Comparison of ENCODE assay signal across 19 cellular contexts in the genomic region with DNA sequence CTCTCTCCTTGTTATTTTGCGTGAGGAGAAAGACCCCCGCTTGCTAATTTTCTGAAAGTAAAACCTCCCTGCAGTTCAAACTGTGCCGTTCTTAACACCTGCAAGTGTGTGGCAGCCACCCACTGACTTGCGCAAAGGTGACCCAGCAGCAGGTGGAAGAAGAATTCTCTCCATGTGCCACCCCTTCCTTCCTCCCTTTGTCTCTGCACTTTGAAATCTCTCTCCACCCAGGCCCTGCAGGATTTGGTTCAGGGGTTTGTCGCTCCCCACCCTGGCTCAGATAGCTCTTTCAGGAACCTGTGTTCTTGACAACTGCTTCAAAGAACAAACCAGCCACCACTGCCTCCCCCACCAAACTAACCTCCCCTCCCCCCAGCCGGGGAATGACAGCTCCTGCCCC. TPM values are rescaled to one million over a fixed set of nuclear protein-coding genes. Genes with fewer than 3 reads are reported as not detected.
A peak's percentile ranks its signal among the peaks of the same experiment; 100 is the strongest.
DNase-seq lines count a peak whose midpoint lies in the region; ATAC-seq and TF ChIP-seq lines count a peak whose summit lies in the region.
"Had no signal": no experiment of that assay in that cellular context is flagged by ENCODE, and none has a peak within 500 bp of the region (broad histone marks: within the 10 kb centered on the region; RNA-seq: fewer than 3 reads in every experiment).

No MANE protein-coding gene starts in this region.

- POLR2A ChIA-PET in CD8-positive, alpha-beta T cell (lab: Charles Lee): interaction anchor here (0.8 to 1.1 kb wide), 2 partner anchors 39 to 117 kb away, joined by 3 to 4 read pairs; no protein-coding TSS in a partner anchor

- no peak overlapping the region for H3K23ac ChIP-seq in mesendoderm (ENCODE audit: low read length)

- intact Hi-C loops in CD8-positive, alpha-beta T cell (cut with DNase I, micrococcal nuclease): loop anchor here (5.0 kb wide), 2 partner anchors 38 to 197 kb away; no protein-coding TSS in a partner anchor

- H4K8ac ChIP-seq in mesendoderm (ENCODE audit: low read depth, low read length): no peak overlapping the region

- no peak overlapping the region for H4K5ac ChIP-seq in mesendoderm (ENCODE audit: low read length)

- H3K27me3 Mint-ChIP-seq in activated T-cell treated with anti-CD3 and anti-CD28 coated beads, Interleukin-2, amount 50 U/mL, for 24 hours: no peaks in the 10 kb centered on the region
- no peaks in the 10 kb centered on the region for H3K27me3 Mint-ChIP-seq in activated T-cell treated with anti-CD3 and anti-CD28 coated beads, Interleukin-2, amount 50 U/mL, for 72 hours (ENCODE audit: low read depth)
- no peaks in the 10 kb centered on the region for H3K27me3 Mint-ChIP-seq in CD8-positive, alpha-beta T cell (ENCODE audit: low read depth)
- H3K27me3 Mint-ChIP-seq in activated T-helper 17 cell treated with anti-CD3 and anti-CD28 coated beads, Interleukin-2, amount 50 U/mL, for 72 hours: no peaks in the 10 kb centered on the region

- no peaks in the 10 kb centered on the region for H4K20me1 ChIP-seq in smooth muscle cell (ENCODE audit: low read depth)

- WGBS in mesendoderm (ENCODE audit: extremely low coverage, insufficient coverage, low lambda C conversion rate): no CpG with 5 or more reads among the region's 6 CpGs
- 54% methylated on average over 6 of the region's 6 CpGs for WGBS in smooth muscle cell (ENCODE audit: low lambda C conversion rate)

- peaks cover 24% of the 10 kb centered on the region for H3K36me3 Mint-ChIP-seq in activated T-cell treated with anti-CD3 and anti-CD28 coated beads, Interleukin-2, amount 50 U/mL, for 24 hours (ENCODE audit: low read depth)
- H3K36me3 Mint-ChIP-seq in activated T-cell treated with anti-CD3 and anti-CD28 coated beads, Interleukin-2, amount 50 U/mL, for 72 hours (ENCODE audit: insufficient read depth in 2 of 2): peaks cover 4 to 11% of the 10 kb centered on the region in 2 donors
- peaks cover 63% of the 10 kb centered on the region for H3K36me3 Mint-ChIP-seq in CD8-positive, alpha-beta T cell
- peaks cover 43% of the 10 kb centered on the region for H3K36me3 Mint-ChIP-seq in activated T-helper 17 cell treated with anti-CD3 and anti-CD28 coated beads, Interleukin-2, amount 50 U/mL, for 72 hours (ENCODE audit: low read depth)

- H3K9me3 ChIP-seq in CD8-positive, alpha-beta T cell (ENCODE audit: low read length): peaks cover under 1% of the 10 kb centered on the region
- no peaks in the 10 kb centered on the region for H3K9me3 ChIP-seq in smooth muscle cell (replicated peaks; ENCODE audit: low read depth)

- CTCF ChIA-PET in CD8-positive, alpha-beta T cell (lab: Charles Lee): interaction anchor here (1.4 to 7.7 kb wide), 8 partner anchors 8 to 199 kb away, joined by 4 to 204 read pairs (median 10); no protein-coding TSS in a partner anchor

- H2BK120ac ChIP-seq in mesendoderm (ENCODE audit: low read depth, low read length): no peak overlapping the region

- no peaks in the 10 kb centered on the region for H3K79me1 ChIP-seq in mesendoderm (ENCODE audit: low read length)

- H3K4me3 ChIP-seq in CD8-positive, alpha-beta T cell (ENCODE audit: low read depth, low read length): no peak overlapping the region
- no peak overlapping the region for H3K4me3 ChIP-seq in mesendoderm (ENCODE audit: low read length)
- no peak overlapping the region for H3K4me3 ChIP-seq in smooth muscle cell

- H3K4ac ChIP-seq in mesendoderm (ENCODE audit: low read depth, low read length): no peak overlapping the region

- H2BK15ac ChIP-seq in mesendoderm (replicated peaks; ENCODE audit: low read depth): no peak overlapping the region

- no peak overlapping the region for H2AFZ ChIP-seq in smooth muscle cell (ENCODE audit: low read depth)

- H3K79me2 ChIP-seq in mesendoderm (ENCODE audit: control insufficient read depth, insufficient read depth, low read length): no peaks in the 10 kb centered on the region
- no peaks in the 10 kb centered on the region for H3K79me2 ChIP-seq in smooth muscle cell (ENCODE audit: low read depth)

- H3K4me3 Mint-ChIP-seq in activated T-cell treated with anti-CD3 and anti-CD28 coated beads, Interleukin-2, amount 50 U/mL, for 24 hours: no peak overlapping the region
- no peak overlapping the region for H3K4me3 Mint-ChIP-seq in activated T-cell treated with anti-CD3 and anti-CD28 coated beads, Interleukin-2, amount 50 U/mL, for 72 hours
- peak overlapping the region; percentile 35 for H3K4me3 Mint-ChIP-seq in CD8-positive, alpha-beta T cell
- H3K4me3 Mint-ChIP-seq in activated T-helper 17 cell treated with anti-CD3 and anti-CD28 coated beads, Interleukin-2, amount 50 U/mL, for 72 hours: no peak overlapping the region

- H3K9me3 Mint-ChIP-seq in activated T-cell treated with anti-CD3 and anti-CD28 coated beads, Interleukin-2, amount 50 U/mL, for 24 hours: peaks cover 3% of the 10 kb centered on the region
- peaks cover 2 to 3% of the 10 kb centered on the region in 2 donors for H3K9me3 Mint-ChIP-seq in activated T-cell treated with anti-CD3 and anti-CD28 coated beads, Interleukin-2, amount 50 U/mL, for 72 hours
- peaks cover 4% of the 10 kb centered on the region for H3K9me3 Mint-ChIP-seq in CD8-positive, alpha-beta T cell
- H3K9me3 Mint-ChIP-seq in activated T-helper 17 cell treated with anti-CD3 and anti-CD28 coated beads, Interleukin-2, amount 50 U/mL, for 72 hours: no peaks in the 10 kb centered on the region

- TF ChIP-seq CTCF in CD8-positive, alpha-beta T cell (IDR thresholded peaks at IDR 0.05): no peak
- TF ChIP-seq CTCF in smooth muscle cell (IDR thresholded peaks at IDR 0.05; ENCODE audit: borderline replicate concordance, insufficient read depth, poor library complexity, severe bottlenecking): no peak

- H3K56ac ChIP-seq in mesendoderm (ENCODE audit: low read length): no peak overlapping the region

- no peak overlapping the region for H3K18ac ChIP-seq in mesendoderm (ENCODE audit: low read length)

- peaks cover 16% of the 10 kb centered on the region for H3K36me3 ChIP-seq in CD8-positive, alpha-beta T cell (ENCODE audit: insufficient read depth, low read length)
- H3K36me3 ChIP-seq in mesendoderm (ENCODE audit: control insufficient read depth, insufficient read depth, low read length) (no peaks in the 10 kb centered on the region), smooth muscle cell (ENCODE audit: low read depth) (no peaks in the 10 kb centered on the region)

- no peak overlapping the region for H3K27ac ChIP-seq in CD8-positive, alpha-beta T cell (ENCODE audit: low read depth, low read length)
- no peak overlapping the region for H3K27ac ChIP-seq in mesendoderm (ENCODE audit: low read depth, low read length)
- no peak overlapping the region for H3K27ac ChIP-seq in smooth muscle cell (ENCODE audit: low read depth)
- H3K27ac ChIP-seq: C4-2B had no signal

- peaks cover 25% of the 10 kb centered on the region for H3K4me1 ChIP-seq in CD8-positive, alpha-beta T cell (ENCODE audit: insufficient read depth, low read length)
- peaks cover 4% of the 10 kb centered on the region for H3K4me1 ChIP-seq in mesendoderm (ENCODE audit: control insufficient read depth, low read depth, low read length)
- H3K4me1 ChIP-seq in smooth muscle cell (ENCODE audit: low read depth): no peaks in the 10 kb centered on the region

- H3K4me1 Mint-ChIP-seq in activated T-cell treated with anti-CD3 and anti-CD28 coated beads, Interleukin-2, amount 50 U/mL, for 24 hours (ENCODE audit: low read depth): peaks cover 38% of the 10 kb centered on the region
- H3K4me1 Mint-ChIP-seq in activated T-cell treated with anti-CD3 and anti-CD28 coated beads, Interleukin-2, amount 50 U/mL, for 72 hours (ENCODE audit: low read depth): peaks cover 29% of the 10 kb centered on the region
- H3K4me1 Mint-ChIP-seq in CD8-positive, alpha-beta T cell (ENCODE audit: low read depth): peaks cover 40% of the 10 kb centered on the region
- H3K4me1 Mint-ChIP-seq in activated T-helper 17 cell treated with anti-CD3 and anti-CD28 coated beads, Interleukin-2, amount 50 U/mL, for 72 hours: peaks cover 20% of the 10 kb centered on the region

- no peak overlapping the region for H3K4me2 ChIP-seq in mesendoderm (ENCODE audit: low read length)
- H3K4me2 ChIP-seq in smooth muscle cell: no peak overlapping the region

- peak overlapping the region; percentile 35 for H3K27ac Mint-ChIP-seq in activated T-cell treated with anti-CD3 and anti-CD28 coated beads, Interleukin-2, amount 50 U/mL, for 24 hours
- H3K27ac Mint-ChIP-seq in activated T-cell treated with anti-CD3 and anti-CD28 coated beads, Interleukin-2, amount 50 U/mL, for 72 hours: no peak overlapping the region
- H3K27ac Mint-ChIP-seq in CD8-positive, alpha-beta T cell: peak overlapping the region; percentile 85
- H3K27ac Mint-ChIP-seq in activated T-helper 17 cell treated with anti-CD3 and anti-CD28 coated beads, Interleukin-2, amount 50 U/mL, for 72 hours: peak overlapping the region; percentile 73

- no peaks in the 10 kb centered on the region for H3K27me3 ChIP-seq in CD8-positive, alpha-beta T cell (ENCODE audit: insufficient read depth, low read length)
- H3K27me3 ChIP-seq in mesendoderm (ENCODE audit: insufficient read depth, low read length, poor library complexity) (no peaks in the 10 kb centered on the region), smooth muscle cell (ENCODE audit: low read depth) (peaks cover 60% of the 10 kb centered on the region)

- ATAC-seq in activated T-cell treated with anti-CD3 and anti-CD28 coated beads, Interleukin-2, amount 50 U/mL, for 72 hours (replicated peaks in 1 of 2): no peak
- ATAC-seq in CD8-positive, alpha-beta T cell: no peak
- no peak for ATAC-seq in activated T-helper 17 cell treated with anti-CD3 and anti-CD28 coated beads, Interleukin-2, amount 50 U/mL, for 72 hours (replicated peaks)
- ATAC-seq: HCT116 had no signal

- H3K9ac ChIP-seq in mesendoderm (ENCODE audit: low read length): no peak overlapping the region
- no peak overlapping the region for H3K9ac ChIP-seq in smooth muscle cell (ENCODE audit: low read depth)

- no peak for DNase-seq in activated T-cell treated with anti-CD3 and anti-CD28 coated beads, Interleukin-2, amount 50 U/mL, for 24 hours
- no peak for DNase-seq in activated T-cell treated with anti-CD3 and anti-CD28 coated beads, Interleukin-2, amount 50 U/mL, for 72 hours
- peak in 1 of 7 experiments; percentile 21 for DNase-seq in CD8-positive, alpha-beta T cell
- DNase-seq in mesendoderm: peak; percentile 13
- no peak for DNase-seq in smooth muscle cell (lab: John Stamatoyannopoulos, UW; ENCODE audit: unreplicated experiment)
- DNase-seq in stimulated activated naive CD4-positive, alpha-beta T cell treated with Interleukin-2 at 50 U/mL for 16 hours (lab: John Stamatoyannopoulos, UW): no peak
- DNase-seq in LoVo (ENCODE audit: low spot score): no peak
- DNase-seq: KG1, NCI-H1436, NCI-H2029, NCI-H2171, NCI-H446, NCI-H69, SIG-M5 had no signal

- no peak overlapping the region for H2BK5ac ChIP-seq in mesendoderm (ENCODE audit: low read length)

- H3F3A ChIP-seq in smooth muscle cell (ENCODE audit: low read depth): no peaks in the 10 kb centered on the region

- no peak overlapping the region for H2AK5ac ChIP-seq in mesendoderm (ENCODE audit: low read length)

RNA-seq across cellular contexts. Expression of gene ZNF831, which starts 41.4 kb away (rescaled TPM):
- 1 to 10 TPM; 8.2 to 9.0 TPM for total RNA-seq in activated T-cell treated with anti-CD3 and anti-CD28 coated beads, Interleukin-2, amount 50 U/mL, for 72 hours
- total RNA-seq in CD8-positive, alpha-beta T cell: 10 to 100 TPM; 15.3 to 16.3 TPM
- total RNA-seq in activated T-helper 17 cell treated with anti-CD3 and anti-CD28 coated beads, Interleukin-2, amount 50 U/mL, for 72 hours: 10 to 100 TPM; 13.5 to 17.8 TPM
- polyA plus RNA-seq in mesendoderm (2013, experiment 1 of 2): 0.01 TPM
- polyA plus RNA-seq in mesendoderm (2013, experiment 2 of 2): 0.01 TPM
- total RNA-seq in smooth muscle cell: not detected in 2 replicates
- polyA plus RNA-seq in smooth muscle cell: not detected in 2 replicates
- total RNA-seq: A172, M059J had no signal
